ENCODE assay signal across 8 cellular contexts in genomic region chr1:202860744-202861419, GRCh38. TPM values are rescaled to one million over a fixed set of nuclear protein-coding genes. Genes with fewer than 3 reads are reported as not detected.
DNase-seq lines count a peak whose midpoint lies in the region; ATAC-seq, FAIRE-seq and TF ChIP-seq lines count a peak whose summit lies in the region.

No MANE protein-coding gene starts in this region.

- POLR2A ChIA-PET in IMR-90 (lab: Charles Lee; ENCODE audit: unreplicated experiment) = interaction anchor here (1.0 kb wide), 1 partner anchor 14 kb away, joined by 4 read pairs; no protein-coding TSS in a partner anchor

- H3K56ac ChIP-seq in IMR-90 (ENCODE audit: extremely low read depth, insufficient read depth, low read length) = no peak overlapping the region

- no peaks in the 10 kb centered on the region for H3K9me1 ChIP-seq in IMR-90 (ENCODE audit: insufficient read depth, low read length)

- TF ChIP-seq CTCF in 22Rv1 (IDR thresholded peaks at IDR 0.05) = no peak
- no peak for TF ChIP-seq CTCF in IMR-90 (conservative IDR thresholded peaks at IDR 0.05; ENCODE audit: low read depth, low read length)
- no peak for TF ChIP-seq CTCF in left lung (IDR thresholded peaks at IDR 0.05)

- peak overlapping the region; percentile 68 for H3K4me3 ChIP-seq in IMR-90 (ENCODE audit: insufficient read depth, low read depth, low read length)
- H3K4me3 ChIP-seq in left lung = peak overlapping the region; percentile 72 to 79

- no peaks in the 10 kb centered on the region for H4K20me1 ChIP-seq in IMR-90 (ENCODE audit: insufficient read depth, low read length)

- H3K23ac ChIP-seq in IMR-90 (ENCODE audit: low read depth, low read length) = no peak overlapping the region

- in situ Hi-C loops in IMR-90 (cut with MboI; ENCODE audit: low sequenced_read_pairs) = no loop called here

- H3K9ac ChIP-seq in IMR-90 (ENCODE audit: low read depth, low read length) = 0 out of 2 replicates have a peak overlapping the region, but pooled peaks have one; percentile 19

- peak; percentile 53 for ATAC-seq in IMR-90 (ENCODE audit: low read depth)
- ATAC-seq in left lung = peak; percentile 88

- no TSS peak for BruUV-seq in IMR-90 (replicated peaks; lab: Mats Ljungman, UMichigan)

- DNase-seq in GM12892 (ENCODE audit: insufficient read length) = peak; percentile 44
- peak; percentile 33 for DNase-seq in IMR-90
- DNase-seq in T-helper 9 cell = peak; percentile 7
- peak; percentile 62 for DNase-seq in cerebellar cortex (ENCODE audit: low spot score)
- peak; percentile 70 to 89 for DNase-seq in left lung
- DNase-seq in stimulated activated CD4-positive, alpha-beta T cell treated with anti-CD3 and anti-CD28 coated beads, Interleukin-4, amount 100 ng/mL, for 24 hours = peak; percentile 32
- no peak for DNase-seq in dedifferentiated amniotic fluid mesenchymal stem cell (ENCODE audit: extremely low spot score)

- TF ChIP-seq RAD21 in IMR-90 (IDR thresholded peaks at IDR 0.05; ENCODE audit: low read length) = no peak; the same call in 1 of the 2 replicates

- no peak overlapping the region for H3K14ac ChIP-seq in IMR-90 (replicated peaks; ENCODE audit: low read depth, low read length)

- H3K36me3 ChIP-seq in IMR-90 (ENCODE audit: control insufficient read depth, insufficient read depth, low read length) (no peaks in the 10 kb centered on the region), left lung (no peaks in the 10 kb centered on the region)

- H4K91ac ChIP-seq in IMR-90 (ENCODE audit: insufficient read depth, low read depth, low read length) = no peak overlapping the region

- H3K4me2 ChIP-seq in IMR-90 (ENCODE audit: low read depth, low read length) = peak overlapping the region; percentile 71

- H2AFZ ChIP-seq in IMR-90 (replicated peaks; ENCODE audit: low read length, poor library complexity) = peak overlapping the region; percentile 93

- H2AK5ac ChIP-seq in IMR-90 (ENCODE audit: low read depth, low read length) = no peak overlapping the region

- H2BK20ac ChIP-seq in IMR-90 (ENCODE audit: low read depth, low read length) = no peak overlapping the region

- 0% methylated on average over 12 of the region's 50 CpGs; no CpG with 5 or more reads in 1 of the 2 experiments for WGBS in IMR-90 (ENCODE audit: extremely low coverage in 2 of 2, insufficient read length in 1 of 2), 2 experiments

- peak overlapping the region; percentile 42 for H3K27ac ChIP-seq in 22Rv1
- H3K27ac ChIP-seq in IMR-90 (ENCODE audit: insufficient read depth, low read length) = no peak overlapping the region
- H3K27ac ChIP-seq in left lung = peak overlapping the region in 1 of 2 donors; percentile 41

- H3K4me1 ChIP-seq in IMR-90 (ENCODE audit: control insufficient read depth, insufficient read depth, low read length) = no peaks in the 10 kb centered on the region
- peaks cover 3 to 40% of the 10 kb centered on the region in 2 donors for H3K4me1 ChIP-seq in left lung

- H3K4ac ChIP-seq in IMR-90 (ENCODE audit: low read depth, low read length) = no peak overlapping the region

- no peak overlapping the region for H4K5ac ChIP-seq in IMR-90 (ENCODE audit: low read depth, low read length)

- no peak overlapping the region for H4K8ac ChIP-seq in IMR-90 (ENCODE audit: low read depth in 2 of 2, low read length in 2 of 2)

- CTCF ChIA-PET in IMR-90 (lab: Yijun Ruan, JAX) = interaction anchor here (0.5 kb wide), 1 partner anchor 23 kb away, joined by 3 read pairs; no protein-coding TSS in a partner anchor

- H3K9me3 ChIP-seq in IMR-90 (ENCODE audit: control insufficient read depth, insufficient read depth, low read length) = no peaks in the 10 kb centered on the region
- no peaks in the 10 kb centered on the region for H3K9me3 ChIP-seq in left lung

- TF ChIP-seq POLR2A in GM12892 (IDR thresholded peaks at IDR 0.05; ENCODE audit: low read depth, low read length) = no peak
- TF ChIP-seq POLR2A in IMR-90 (IDR thresholded peaks at IDR 0.05; ENCODE audit: low read depth, low read length) = no peak

- H3K27me3 ChIP-seq in IMR-90 (ENCODE audit: control insufficient read depth, insufficient read depth, low read length) = peaks cover 2% of the 10 kb centered on the region; the same call in 1 of the 2 replicates
- peaks cover 0 to 12% of the 10 kb centered on the region in 2 donors for H3K27me3 ChIP-seq in left lung

- no peak overlapping the region for H2AK9ac ChIP-seq in IMR-90 (replicated peaks; ENCODE audit: low read depth, low read length, poor library complexity)

- dilution Hi-C loops in IMR-90 (cut with HindIII; ENCODE audit: low sequenced_read_pairs, unreplicated experiment) = no loop called here

- H3K18ac ChIP-seq in IMR-90 (ENCODE audit: low read depth, low read length) = no peak overlapping the region

- H2BK5ac ChIP-seq in IMR-90 (ENCODE audit: low read depth, low read length, poor library complexity, severe bottlenecking) = no peak overlapping the region

- FAIRE-seq in GM12892 (lab: Jason Lieb, UNC) = no peak

- H3K79me1 ChIP-seq in IMR-90 (ENCODE audit: low read depth in 1 of 2, low read length in 2 of 2) = no peaks in the 10 kb centered on the region

- H2BK120ac ChIP-seq in IMR-90 (ENCODE audit: low read depth, low read length) = no peak overlapping the region

- H2BK15ac ChIP-seq in IMR-90 (ENCODE audit: low read depth, low read length) = no peak overlapping the region

- intact Hi-C loops in IMR-90 (cut with micrococcal nuclease) (loop anchor here (2.0 kb wide), 1 partner anchor 50 kb away; the partner anchor contains the start of gene PCAT6), left lung (cut with DNase I) (no loop called here)

TF ChIP-seq in IMR-90, 13 proteins besides CTCF, POLR2A, EP300 and RAD21:
- TF ChIP-seq CEBPB (IDR thresholded peaks at IDR 0.05; ENCODE audit: low read depth, low read length) = no peak
- TF ChIP-seq USF2 (IDR thresholded peaks at IDR 0.05; ENCODE audit: low read depth, low read length) = no peak
- TF ChIP-seq RFX5 (IDR thresholded peaks at IDR 0.05; ENCODE audit: low read depth, low read length) = no peak
- no peak for TF ChIP-seq ELK1 (IDR thresholded peaks at IDR 0.05; ENCODE audit: borderline replicate concordance, low read depth, low read length)
- no peak for TF ChIP-seq NFE2L2 (IDR thresholded peaks at IDR 0.05; ENCODE audit: low read depth, low read length)
- TF ChIP-seq SMC3 (IDR thresholded peaks at IDR 0.05; ENCODE audit: low read depth, low read length) = no peak
- TF ChIP-seq MXI1 (IDR thresholded peaks at IDR 0.05; ENCODE audit: borderline replicate concordance, low read depth, low read length) = no peak
- TF ChIP-seq MAFK (IDR thresholded peaks at IDR 0.05; ENCODE audit: low read depth, low read length) = no peak
- no peak for TF ChIP-seq RCOR1 (IDR thresholded peaks at IDR 0.05; ENCODE audit: insufficient replicate concordance, low read length)
- TF ChIP-seq BHLHE40 (IDR thresholded peaks at IDR 0.05; ENCODE audit: low read depth, low read length) = no peak
- TF ChIP-seq CHD1 (IDR thresholded peaks at IDR 0.05; ENCODE audit: low read depth, low read length) = no peak
- TF ChIP-seq FOS (IDR thresholded peaks at IDR 0.05; ENCODE audit: low read depth, low read length) = no peak

RNA-seq across cellular contexts. Expression of gene RABIF, which starts 28.1 kb away (rescaled TPM):
- 6.1 TPM for polyA plus RNA-seq in GM12892 (2012; ENCODE audit: missing spikeins)
- 4.8 and 6.9 TPM in 2 replicates for total RNA-seq in IMR-90 (2012; rRNA removed)
- polyA plus RNA-seq in IMR-90 (2012; rRNA removed) = 7.8 and 7.9 TPM in 2 replicates
- 4.8 and 4.9 TPM in 2 replicates for polyA plus RNA-seq in IMR-90 (2012; cell fraction: cytosol; rRNA removed)
- polyA plus RNA-seq in IMR-90 (2012; cell fraction: nucleus; rRNA removed; ENCODE audit: low replicate concordance) = 1.3 and 4.1 TPM in 2 replicates
- total RNA-seq in left lung = 10 to 100 TPM; 11.0 to 15.5 TPM

RNA-seq across cellular contexts. Expression of gene PCAT6, which starts 50.1 kb away (rescaled TPM):
- polyA plus RNA-seq in GM12892 (2012; ENCODE audit: missing spikeins) = 1.5 TPM
- total RNA-seq in IMR-90 (2012; rRNA removed) (0.56 TPM in 1 of 2 replicates, not detected in the other), left lung (1 to 10 TPM; 1.1 to 2.4 TPM)
- 5.8 and 5.9 TPM in 2 replicates for polyA plus RNA-seq in IMR-90 (2012; rRNA removed)
- polyA plus RNA-seq in IMR-90 (2012; cell fraction: cytosol; rRNA removed) = 3.2 and 15.4 TPM in 2 replicates
- polyA plus RNA-seq in IMR-90 (2012; cell fraction: nucleus; rRNA removed; ENCODE audit: low replicate concordance) = 8.1 and 20.5 TPM in 2 replicates

RNA-seq across cellular contexts. Expression of gene KDM5B, which starts 52.7 kb away (rescaled TPM):
- polyA plus RNA-seq in GM12892 (2012; ENCODE audit: missing spikeins) = 13.5 TPM
- total RNA-seq in IMR-90 (2012; rRNA removed) (82.1 and 86.4 TPM in 2 replicates), left lung (10 to 100 TPM; 46.4 to 67.4 TPM)
- 28.2 and 28.8 TPM in 2 replicates for polyA plus RNA-seq in IMR-90 (2012; rRNA removed)
- 10.9 and 17.4 TPM in 2 replicates for polyA plus RNA-seq in IMR-90 (2012; cell fraction: cytosol; rRNA removed)
- polyA plus RNA-seq in IMR-90 (2012; cell fraction: nucleus; rRNA removed; ENCODE audit: low replicate concordance) = 25.4 and 114 TPM in 2 replicates
